Comparison of ENCODE assay signal across 14 cellular contexts in the genomic region with DNA sequence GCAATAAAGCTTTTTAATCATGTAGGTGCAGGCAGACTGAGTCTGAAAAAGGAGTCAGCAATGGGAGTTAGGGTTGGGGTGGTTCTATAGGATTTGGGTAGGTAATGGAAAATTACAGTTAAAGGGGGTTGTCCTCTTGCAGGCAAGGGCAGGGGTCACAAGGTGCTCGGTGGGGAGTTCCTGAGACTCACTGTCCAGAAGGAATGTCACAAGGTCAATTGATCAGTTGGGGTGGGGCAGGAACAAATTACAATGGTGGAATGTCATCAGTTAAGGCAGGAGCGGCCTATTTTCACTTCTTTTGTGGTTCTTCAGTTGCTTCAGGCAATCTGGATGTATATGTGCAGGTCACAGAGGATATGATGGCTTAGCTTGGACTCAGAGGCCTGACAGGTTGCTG. TPM values are rescaled to one million over a fixed set of nuclear protein-coding genes. Genes with fewer than 3 reads are reported as not detected.
DNase-seq lines count a peak whose midpoint lies in the region; ATAC-seq and TF ChIP-seq lines count a peak whose summit lies in the region.
"Had no signal": no experiment of that assay in that cellular context is flagged by ENCODE, and none has a peak within 500 bp of the region (broad histone marks: within the 10 kb centered on the region; RNA-seq: fewer than 3 reads in every experiment).

No MANE protein-coding gene starts in this region.

- H3K14ac ChIP-seq in trophoblast cell (ENCODE audit: low read length): no peak overlapping the region

- peaks cover 30% of the 10 kb centered on the region for H3F3A ChIP-seq in MM.1S (ENCODE audit: insufficient read depth, low read length)

- H3K36me3 ChIP-seq in MM.1S (replicated peaks; ENCODE audit: insufficient read depth, low read length): no peaks in the 10 kb centered on the region
- H3K36me3 ChIP-seq in trophoblast cell (ENCODE audit: control insufficient read depth in 1 of 2, insufficient read depth in 2 of 2, low read length in 2 of 2): no peaks in the 10 kb centered on the region

- H3K4ac ChIP-seq in trophoblast cell (ENCODE audit: low read depth, low read length): no peak overlapping the region

- peaks cover 10% of the 10 kb centered on the region for H3K79me1 ChIP-seq in trophoblast cell (ENCODE audit: low read length)

- peak overlapping the region; percentile 46 for H2BK5ac ChIP-seq in trophoblast cell (ENCODE audit: low read depth, low read length, poor library complexity)

- H4K91ac ChIP-seq in trophoblast cell (ENCODE audit: low read depth, low read length): peak overlapping the region; percentile 19

- no peaks in the 10 kb centered on the region for H4K20me1 ChIP-seq in MM.1S (ENCODE audit: insufficient read depth, low read length)

- H4K12ac ChIP-seq in trophoblast cell (ENCODE audit: low read depth, low read length): no peak overlapping the region

- peak; percentile 69 for DNase-seq in ELF-1 (ENCODE audit: low read depth, low spot score)
- no peak for DNase-seq in MM.1S
- DNase-seq in coronary artery (ENCODE audit: low spot score): peak; percentile 33
- DNase-seq in trophoblast cell: no peak
- no peak for DNase-seq in GM10248 (ENCODE audit: extremely low spot score)
- DNase-seq: GDM1, GOT3, NCI-H1048, NCI-H1694 treated with DMSO at 0.1 percent for 48 hours, NCI-H2081, SK-N-SH, SW 1271 had no signal

- no peak overlapping the region for H2AK5ac ChIP-seq in trophoblast cell (ENCODE audit: low read length)

- CTCF ChIA-PET in GM10248 (lab: Yijun Ruan, JAX): no interaction called here

- no peak for ATAC-seq in HG03432 (IDR thresholded peaks at IDR 0.05; ENCODE audit: unreplicated experiment)
- no peak for ATAC-seq in HG03442 (IDR thresholded peaks at IDR 0.05; ENCODE audit: unreplicated experiment)

- H2AFZ ChIP-seq in MM.1S (ENCODE audit: low read length) (no peak overlapping the region), trophoblast cell (ENCODE audit: insufficient read depth, low read length, poor library complexity) (no peak overlapping the region)

- H3K79me2 ChIP-seq in MM.1S (ENCODE audit: low read length): no peaks in the 10 kb centered on the region
- no peaks in the 10 kb centered on the region for H3K79me2 ChIP-seq in trophoblast cell (ENCODE audit: control insufficient read depth, insufficient read depth, low read length, poor library complexity)

- no peak overlapping the region for H3K23ac ChIP-seq in trophoblast cell (ENCODE audit: low read length)

- H3K4me1 ChIP-seq in MM.1S (ENCODE audit: low read length): peaks cover 73% of the 10 kb centered on the region
- H3K4me1 ChIP-seq in trophoblast cell (ENCODE audit: control insufficient read depth in 1 of 2, insufficient read depth in 2 of 2, low read length in 2 of 2): peaks cover 22 to 25% of the 10 kb centered on the region in 2 experiments

- H3K27me3 ChIP-seq in MM.1S (replicated peaks; ENCODE audit: insufficient read depth, low read length) (no peaks in the 10 kb centered on the region), trophoblast cell (ENCODE audit: insufficient read depth, low read length) (no peaks in the 10 kb centered on the region)

- POLR2A ChIA-PET in GM10248 (lab: Yijun Ruan, JAX): no interaction called here

- H4K8ac ChIP-seq in trophoblast cell (ENCODE audit: low read depth, low read length): no peak overlapping the region

- no peaks in the 10 kb centered on the region for H3K9me2 ChIP-seq in MM.1S (replicated peaks; ENCODE audit: insufficient read depth, low read length)
- H3K9me2 ChIP-seq: SK-N-SH had no signal

- no peak overlapping the region for H2BK12ac ChIP-seq in trophoblast cell (ENCODE audit: low read length)

- no CpG with 5 or more reads among the region's 2 CpGs for WGBS in trophoblast cell (ENCODE audit: extremely low coverage, insufficient coverage, insufficient read length)

- H2BK120ac ChIP-seq in trophoblast cell (ENCODE audit: insufficient read depth, low read length, poor library complexity): peak overlapping the region; percentile 11

- H3K9me3 ChIP-seq in MM.1S (replicated peaks; ENCODE audit: insufficient read depth, low read length): no peaks in the 10 kb centered on the region
- H3K9me3 ChIP-seq in trophoblast cell (ENCODE audit: insufficient read depth, low read depth, low read length): no peaks in the 10 kb centered on the region
- H3K9me3 ChIP-seq: SK-N-SH had no signal

- H3K9ac ChIP-seq in MM.1S (ENCODE audit: low read length) (no peak overlapping the region), trophoblast cell (ENCODE audit: low read length) (no peak overlapping the region)
- H3K9ac ChIP-seq: SK-N-SH had no signal

- no peak overlapping the region for H3K18ac ChIP-seq in trophoblast cell (ENCODE audit: low read length)

- no peak overlapping the region for H3K4me2 ChIP-seq in MM.1S (ENCODE audit: low read depth, low read length)
- no peak overlapping the region for H3K4me2 ChIP-seq in trophoblast cell (ENCODE audit: low read length)
- H3K4me2 ChIP-seq: SK-N-SH had no signal

- TF ChIP-seq CTCF in MM.1S (IDR thresholded peaks at IDR 0.05; ENCODE audit: low read length) (no peak), coronary artery (IDR thresholded peaks at IDR 0.05) (no peak), GM10248 (IDR thresholded peaks at IDR 0.05; ENCODE audit: control extremely low read depth, extremely low read depth, low read depth, missing control alignments) (no peak)

- H3K27ac ChIP-seq in MM.1S (ENCODE audit: low read length) (peak overlapping the region; percentile 69; the same call in 1 of the 2 replicates), coronary artery (no peak overlapping the region), trophoblast cell (ENCODE audit: low read depth, low read length) (no peak overlapping the region)

- H3K4me3 ChIP-seq in MM.1S (ENCODE audit: low read length): no peak overlapping the region
- no peak overlapping the region for H3K4me3 ChIP-seq in coronary artery
- H3K4me3 ChIP-seq in trophoblast cell (ENCODE audit: low read depth, low read length): no peak overlapping the region

RNA-seq across cellular contexts. Expression of a gene that starts 14.0 kb away (rescaled TPM):
- 0.36 and 0.44 TPM in 2 replicates for polyA plus RNA-seq in trophoblast cell (2013)
- polyA plus RNA-seq: SK-N-SH had no signal

RNA-seq across cellular contexts. Expression of a gene that starts 22.3 kb away (rescaled TPM):
- 0.03 TPM in 1 of 2 replicates, not detected in the other for polyA plus RNA-seq in trophoblast cell (2013)
- polyA plus RNA-seq: SK-N-SH had no signal

RNA-seq across cellular contexts. Expression of a gene that starts 39.1 kb away (rescaled TPM):
- 0.05 and 0.21 TPM in 2 replicates for polyA plus RNA-seq in trophoblast cell (2013)
- polyA plus RNA-seq: SK-N-SH had no signal

Comparison
In these comparisons a context has a peak if more than half of its experiments do, and no peak if none do; other contexts are left out.
1. DNase-seq: peak in ELF-1 (single experiment) and coronary artery (single experiment); none in MM.1S (single experiment), trophoblast cell (0 of 2) and GM10248 (single experiment).